ENCODE assay signal across 22 cellular contexts in genomic region chr4:124867551-124867950, GRCh38.
"Had no signal": no experiment of that assay in that cellular context is flagged by ENCODE, and none has a peak within 500 bp of the region (broad histone marks: within the 10 kb centered on the region; RNA-seq: fewer than 3 reads in every experiment).

No MANE protein-coding gene starts in this region.

- H3K4me3 ChIP-seq: esophagus muscularis mucosa, lower lobe of right lung, mucosa of descending colon, sigmoid colon, upper lobe of right lung had no signal

- H3K4me1 Mint-ChIP-seq: activated naive CD8-positive, alpha-beta T cell treated with anti-CD3 and anti-CD28 coated beads for 36 hours; neural crest cell had no signal

- H3K27me3 Mint-ChIP-seq: activated naive CD8-positive, alpha-beta T cell treated with anti-CD3 and anti-CD28 coated beads for 36 hours; naive thymus-derived CD4-positive, alpha-beta T cell had no signal

- H3K27ac Mint-ChIP-seq: activated CD8-positive, alpha-beta T cell treated with anti-CD3 and anti-CD28 coated beads, Interleukin-2, amount 10 ng/mL, durations not matched to agents 7 days and 5 days; activated naive CD8-positive, alpha-beta T cell treated with anti-CD3 and anti-CD28 coated beads for 36 hours; naive thymus-derived CD4-positive, alpha-beta T cell had no signal

- H3K27ac ChIP-seq: esophagus muscularis mucosa, lower lobe of right lung, sigmoid colon, upper lobe of right lung had no signal

- H3K27me3 ChIP-seq: esophagus muscularis mucosa, sigmoid colon, upper lobe of right lung had no signal

- H3K4me3 Mint-ChIP-seq: activated CD8-positive, alpha-beta T cell treated with anti-CD3 and anti-CD28 coated beads, Interleukin-2, amount 10 ng/mL, durations not matched to agents 7 days and 5 days; activated naive CD8-positive, alpha-beta T cell treated with anti-CD3 and anti-CD28 coated beads for 36 hours; naive thymus-derived CD4-positive, alpha-beta T cell; neural crest cell had no signal

- H3K9me3 Mint-ChIP-seq: activated naive CD8-positive, alpha-beta T cell treated with anti-CD3 and anti-CD28 coated beads for 36 hours had no signal

- H3K36me3 ChIP-seq: esophagus muscularis mucosa, lower lobe of right lung, sigmoid colon, upper lobe of right lung had no signal

- ATAC-seq: activated CD8-positive, alpha-beta T cell treated with anti-CD3 and anti-CD28 coated beads, Interleukin-2, amount 10 ng/mL, durations not matched to agents 7 days and 5 days; left lobe of liver; lower lobe of right lung; mucosa of descending colon; naive thymus-derived CD4-positive, alpha-beta T cell; stimulated activated naive CD8-positive, alpha-beta T cell treated with anti-CD3 and anti-CD28 coated beads, Interleukin-15, Interleukin-2, amounts not matched to agents 100 U/mL and 50 U/mL, for 24 hours; upper lobe of right lung had no signal

- H3K36me3 Mint-ChIP-seq: activated naive CD8-positive, alpha-beta T cell treated with anti-CD3 and anti-CD28 coated beads for 36 hours; naive thymus-derived CD4-positive, alpha-beta T cell had no signal

- H3K4me1 ChIP-seq: esophagus muscularis mucosa, lower lobe of right lung, sigmoid colon, upper lobe of right lung had no signal

- DNase-seq: activated CD4-positive, alpha-beta T cell treated with anti-CD3 and anti-CD28 coated beads for 1 hour; activated CD4-positive, alpha-beta T cell treated with anti-CD3 and anti-CD28 coated beads, Interleukin-2, amount 50 U/mL, for 1 hour; activated CD8-positive, alpha-beta T cell treated with anti-CD3 and anti-CD28 coated beads, Interleukin-2, amount 10 ng/mL, durations not matched to agents 7 days and 5 days; activated naive CD8-positive, alpha-beta T cell treated with anti-CD3 and anti-CD28 coated beads for 36 hours; activated T-cell treated with anti-CD3 and anti-CD28 coated beads, Interleukin-2, amount 50 U/mL, for 1 hour; amygdala; caudate nucleus; effector memory CD4-positive, alpha-beta T cell; lower lobe of right lung; mesendoderm; mucosa of descending colon; naive thymus-derived CD4-positive, alpha-beta T cell; occipital lobe; posterior cingulate gyrus; sigmoid colon; stimulated activated CD4-positive, alpha-beta T cell treated with anti-CD3 and anti-CD28 coated beads, Interleukin-4, amount 100 ng/mL, for 4 hours; stimulated activated naive CD8-positive, alpha-beta T cell treated with anti-CD3 and anti-CD28 coated beads, Interleukin-15, Interleukin-2, amounts not matched to agents 100 U/mL and 50 U/mL, for 24 hours; T-helper 1 cell; upper lobe of right lung had no signal

- H3K9me3 ChIP-seq: esophagus muscularis mucosa, lower lobe of right lung, mucosa of descending colon, sigmoid colon, upper lobe of right lung had no signal
